Comparison of ENCODE assay signal across 9 cellular contexts in genomic region chr2:224952942-224953657, GRCh38.
DNase-seq lines count a peak whose midpoint lies in the region; ATAC-seq, FAIRE-seq and TF ChIP-seq lines count a peak whose summit lies in the region.
"Had no signal": no experiment of that assay in that cellular context is flagged by ENCODE, and none has a peak within 500 bp of the region (broad histone marks: within the 10 kb centered on the region; RNA-seq: fewer than 3 reads in every experiment).

No MANE protein-coding gene starts in this region.

- H3K9me3 ChIP-seq in OCI-LY1 (ENCODE audit: low read length), result no peaks in the 10 kb centered on the region

- H2AFZ ChIP-seq in OCI-LY1 (ENCODE audit: low read length), result peak overlapping the region; percentile 39

- no peaks in the 10 kb centered on the region for H3K36me3 ChIP-seq in OCI-LY1 (ENCODE audit: insufficient read depth, low read length)

- H3K27me3 ChIP-seq in OCI-LY1 (ENCODE audit: insufficient read depth, low read length), result no peaks in the 10 kb centered on the region

- no peaks in the 10 kb centered on the region for H3K79me2 ChIP-seq in OCI-LY1 (ENCODE audit: insufficient read depth, low read length)

- H3K9ac ChIP-seq in OCI-LY1 (ENCODE audit: low read length), result no peak overlapping the region

- H3F3A ChIP-seq in OCI-LY1 (ENCODE audit: insufficient read depth, low read length), result no peaks in the 10 kb centered on the region; the same call in 1 of the 2 replicates

- no peak for TF ChIP-seq CTCF in OCI-LY1 (IDR thresholded peaks at IDR 0.05; ENCODE audit: low read length)

- no peak for FAIRE-seq in H54 (lab: Jason Lieb, UNC)
- FAIRE-seq: TTC549 had no signal

- H3K4me2 ChIP-seq in OCI-LY1 (ENCODE audit: low read length), result peak overlapping the region; percentile 52

- ATAC-seq in HG02884 (IDR thresholded peaks at IDR 0.05; ENCODE audit: unreplicated experiment), result peak; percentile 48
- peak; percentile 59 for ATAC-seq in left lobe of liver

- no peaks in the 10 kb centered on the region for H3K9me2 ChIP-seq in OCI-LY1 (ENCODE audit: low read depth, low read length)

- peaks cover 45% of the 10 kb centered on the region for H3K4me1 ChIP-seq in OCI-LY1 (ENCODE audit: insufficient read depth, low read length, severe bottlenecking)

- H3K4me3 ChIP-seq in OCI-LY1 (ENCODE audit: low read depth, low read length, poor library complexity, severe bottlenecking), result peak overlapping the region; percentile 27

- no peak for TF ChIP-seq POLR2A in H54 (IDR thresholded peaks at IDR 0.05; ENCODE audit: low read depth, low read length)

- no peaks in the 10 kb centered on the region for H4K20me1 ChIP-seq in OCI-LY1 (ENCODE audit: insufficient read depth, low read length)

- DNase-seq in activated gamma-delta T cell treated with Interleukin-2 at 50 U/mL for 16 hours, result peak; percentile 45
- DNase-seq in activated gamma-delta T cell (lab: John Stamatoyannopoulos, UW), result no peak
- DNase-seq in left lobe of liver (ENCODE audit: low spot score), result no peak
- DNase-seq in NCI-H748 treated with DMSO at 0.1 percent for 48 hours (lab: John Stamatoyannopoulos, UW), result no peak
- no peak for DNase-seq in H54 (ENCODE audit: insufficient read length, low spot score)
- no peak for DNase-seq in DMS79 treated with DMSO at 0.1 percent for 48 hours (lab: John Stamatoyannopoulos, UW)

- peak overlapping the region; percentile 21 for H3K27ac ChIP-seq in OCI-LY1 (ENCODE audit: low read depth, low read length, poor library complexity, severe bottlenecking)
